8 cellular contexts compared by ENCODE assay signal in genomic region chr7:149872419-149873073, GRCh38. TPM values are rescaled to one million over a fixed set of nuclear protein-coding genes. Genes with fewer than 3 reads are reported as not detected.
DNase-seq lines count a peak whose midpoint lies in the region; ATAC-seq and TF ChIP-seq lines count a peak whose summit lies in the region.

No MANE protein-coding gene starts in this region.

- H3K9me3 ChIP-seq in right atrium auricular region (no peaks in the 10 kb centered on the region), parathyroid adenoma (ENCODE audit: control insufficient read depth, low read length) (no peaks in the 10 kb centered on the region), Karpas-422 (ENCODE audit: low read length) (no peaks in the 10 kb centered on the region)

- peak; percentile 87 for DNase-seq in DMS 273 treated with DMSO at 0.1 percent for 48 hours (lab: John Stamatoyannopoulos, UW)
- peak; percentile 78 for DNase-seq in HFF-Myc (ENCODE audit: extremely low read depth, low read depth)
- peak; percentile 48 for DNase-seq in NCI-H774 (lab: John Stamatoyannopoulos, UW)
- peak; percentile 49 for DNase-seq in astrocyte of the cerebellum (ENCODE audit: low read depth)
- DNase-seq in right atrium auricular region (ENCODE audit: low spot score): peak; percentile 95
- no peak for DNase-seq in Karpas-422

- H3K4me1 ChIP-seq in right atrium auricular region (peaks cover 0 to 21% of the 10 kb centered on the region in 2 donors), parathyroid adenoma (no peaks in the 10 kb centered on the region), Karpas-422 (ENCODE audit: low read length) (peaks cover 21% of the 10 kb centered on the region)

- H3K9ac ChIP-seq in parathyroid adenoma (no peak overlapping the region), Karpas-422 (ENCODE audit: low read length) (no peak overlapping the region)

- no peak for ATAC-seq in HG03045 (IDR thresholded peaks at IDR 0.05; ENCODE audit: unreplicated experiment)

- H3K36me3 ChIP-seq in right atrium auricular region (no peaks in the 10 kb centered on the region), parathyroid adenoma (ENCODE audit: control insufficient read depth, insufficient read depth, low read length) (no peaks in the 10 kb centered on the region), Karpas-422 (ENCODE audit: insufficient read depth, low read length) (no peaks in the 10 kb centered on the region)

- H3K27ac ChIP-seq in right atrium auricular region: peak overlapping the region; percentile 96 to 98
- no peak overlapping the region for H3K27ac ChIP-seq in parathyroid adenoma
- no peak overlapping the region for H3K27ac ChIP-seq in Karpas-422 (ENCODE audit: low read length)

- H3K27me3 ChIP-seq in right atrium auricular region (no peaks in the 10 kb centered on the region), parathyroid adenoma (ENCODE audit: control insufficient read depth, insufficient read depth, low read length) (no peaks in the 10 kb centered on the region), Karpas-422 (ENCODE audit: low read length) (no peaks in the 10 kb centered on the region)

- TF ChIP-seq CTCF in HFF-Myc (IDR thresholded peaks at IDR 0.05; ENCODE audit: low read depth, low read length, missing control alignments) (peak; percentile 22), astrocyte of the cerebellum (IDR thresholded peaks at IDR 0.05; ENCODE audit: low read depth, low read length, missing control alignments) (peak; percentile 36), right atrium auricular region (IDR thresholded peaks at IDR 0.05) (peak in 1 of 2 donors; percentile 36), parathyroid adenoma (IDR thresholded peaks at IDR 0.05) (no peak)

- H3K79me2 ChIP-seq in parathyroid adenoma: no peaks in the 10 kb centered on the region
- H3K79me2 ChIP-seq in Karpas-422 (ENCODE audit: low read length): no peaks in the 10 kb centered on the region

- peak overlapping the region; percentile 91 for H3K4me2 ChIP-seq in parathyroid adenoma (ENCODE audit: low read length)
- no peak overlapping the region for H3K4me2 ChIP-seq in Karpas-422 (ENCODE audit: low read depth, low read length, poor library complexity, severe bottlenecking)

- in situ Hi-C loops in astrocyte of the cerebellum (cut with HindIII; ENCODE audit: low sequenced_read_pairs): no loop called here

- H3K4me3 ChIP-seq in HFF-Myc (replicated peaks; ENCODE audit: low read depth, low read length) (peak overlapping the region; percentile 58), astrocyte of the cerebellum (ENCODE audit: low read depth, low read length) (peak overlapping the region; percentile 62), right atrium auricular region (peak overlapping the region; percentile 77), parathyroid adenoma (ENCODE audit: low read depth, low read length) (peak overlapping the region; percentile 93), Karpas-422 (ENCODE audit: low read length) (no peak overlapping the region)

- H3K9me2 ChIP-seq in Karpas-422 (replicated peaks; ENCODE audit: insufficient read depth, low read length): no peaks in the 10 kb centered on the region

- H2AFZ ChIP-seq in parathyroid adenoma: peak overlapping the region; percentile 96
- H2AFZ ChIP-seq in Karpas-422 (ENCODE audit: low read length): no peak overlapping the region

- no peaks in the 10 kb centered on the region for H4K20me1 ChIP-seq in Karpas-422 (ENCODE audit: insufficient read depth, low read depth, low read length)

RNA-seq across cellular contexts. Expression of gene ATP6V0E2, which starts 1.2 kb away (rescaled TPM):
- total RNA-seq in right atrium auricular region: 100 to 1,000 TPM in 1 of 2 donors, 10 to 100 TPM in 1; 60.7 to 122 TPM
- total RNA-seq in Karpas-422 (2014; rRNA removed; shearing (Covaris generic); ENCODE audit: low replicate concordance): 14.1 and 17.7 TPM in 2 replicates

RNA-seq across cellular contexts. Expression of gene ZNF862, which starts 34.4 kb away (rescaled TPM):
- total RNA-seq in right atrium auricular region: 10 to 100 TPM in 1 of 2 donors, 1 to 10 TPM in 1; 7.0 to 11.0 TPM
- total RNA-seq in Karpas-422 (2014; rRNA removed; shearing (Covaris generic); ENCODE audit: low replicate concordance): 9.2 and 12.2 TPM in 2 replicates

Comparison
In these comparisons a context has a peak if more than half of its experiments do, and no peak if none do; other contexts are left out.
1. H3K27ac ChIP-seq: peak in right atrium auricular region (2 of 2); none in parathyroid adenoma (single experiment) and Karpas-422 (single experiment).